Comparison of ENCODE assay signal across 18 cellular contexts in genomic region chr2:234670052-234670451, GRCh38.
DNase-seq lines count a peak whose midpoint lies in the region; FAIRE-seq and TF ChIP-seq lines count a peak whose summit lies in the region.
"Had no signal": no experiment of that assay in that cellular context is flagged by ENCODE, and none has a peak within 500 bp of the region (broad histone marks: within the 10 kb centered on the region; RNA-seq: fewer than 3 reads in every experiment).

No MANE protein-coding gene starts in this region.

- H3K36me3 Mint-ChIP-seq in H9 (ENCODE audit: insufficient read depth in 1 of 3, low read depth in 3 of 3) = peaks cover under 1 to 27% (median 2%) of the 10 kb centered on the region in 3 experiments; a peak in 6 of 7 replicates

- H3K9me3 ChIP-seq in H9 (ENCODE audit: control insufficient read depth, low read depth, low read length) = no peaks in the 10 kb centered on the region
- H3K9me3 ChIP-seq: adrenal gland, testis had no signal

- H2AFZ ChIP-seq in H9 (ENCODE audit: low read length) = no peak overlapping the region

- H4K91ac ChIP-seq in H9 (ENCODE audit: insufficient read length, low read depth, low read length) = no peak overlapping the region

- H2BK12ac ChIP-seq in H9 (ENCODE audit: insufficient read length, low read depth, low read length) = no peak overlapping the region

- peak overlapping the region in 1 of 3 experiments; percentile 14; a peak in 2 of 7 replicates for H3K27ac Mint-ChIP-seq in H9
- H3K27ac Mint-ChIP-seq: activated T-cell treated with anti-CD3 and anti-CD28 coated beads, Interleukin-2, amount 50 U/mL, for 24 hours had no signal

- no peaks in the 10 kb centered on the region for H3K79me2 ChIP-seq in H9 (ENCODE audit: insufficient read depth, low read length)

- H3K56ac ChIP-seq in H9 (ENCODE audit: insufficient read length, low read depth, low read length) = no peak overlapping the region

- no peak overlapping the region for H3T11ph ChIP-seq in H9 (ENCODE audit: low read length)

- WGBS in H9 (ENCODE audit: extremely low coverage, insufficient read length, low lambda C conversion rate) = no CpG with 5 or more reads among the region's 3 CpGs

- peaks cover 26 to 27% of the 10 kb centered on the region in 2 experiments for H3K4me1 Mint-ChIP-seq in H9

- H3K23me2 ChIP-seq in H9 (ENCODE audit: insufficient read length, low read depth, low read length, poor library complexity, severe bottlenecking) = no peaks in the 10 kb centered on the region

- H4K8ac ChIP-seq in H9 (replicated peaks; ENCODE audit: insufficient read length, low read depth, low read length) = no peak overlapping the region

- no peak overlapping the region for H3K4me2 ChIP-seq in H9 (ENCODE audit: insufficient read depth, insufficient read length, low read length)
- H3K4me2 ChIP-seq: BLaER1 had no signal

- no peak overlapping the region for H2BK15ac ChIP-seq in H9 (ENCODE audit: low read depth, low read length)

- no peak overlapping the region for H3K4me3 ChIP-seq in cardiac fibroblast (replicated peaks in 1 of 2; ENCODE audit: low read depth in 2 of 2, low read length in 2 of 2)
- H3K4me3 ChIP-seq: adrenal gland, BLaER1, GM12878, testis had no signal

- H3K79me1 ChIP-seq in H9 (ENCODE audit: insufficient read depth, low read depth, low read length, poor library complexity, severe bottlenecking) = no peaks in the 10 kb centered on the region

- POLR2A ChIA-PET in GM10248 (lab: Yijun Ruan, JAX) = no interaction called here

- peak; percentile 18 for DNase-seq in AG08396 (ENCODE audit: low spot score)
- peak; percentile 58 for DNase-seq in HTR-8/SVneo (ENCODE audit: insufficient read length, low spot score)
- DNase-seq in cardiac fibroblast (ENCODE audit: low read depth in 2 of 2) = peak; percentile 72 to 94
- DNase-seq in iris pigment epithelial cell (ENCODE audit: low read depth) = peak; percentile 95
- DNase-seq in H9 = no peak
- DNase-seq in activated CD4-positive, alpha-beta T cell treated with anti-CD3 and anti-CD28 coated beads, Interleukin-2, amount 50 U/mL, for 48 hours = no peak
- DNase-seq in activated CD8-positive, alpha-beta memory T cell treated with anti-CD3 and anti-CD28 coated beads for 24 hours = no peak
- no peak for DNase-seq in GM10248 (ENCODE audit: extremely low spot score)
- DNase-seq: activated T-cell treated with anti-CD3 and anti-CD28 coated beads, Interleukin-2, amount 50 U/mL, for 24 hours; adrenal gland; DMS79; left colon; NCI-H1105 treated with DMSO at 0.1 percent for 48 hours; NCI-H446; OCI-M1 had no signal

- CTCF ChIA-PET in GM10248 (lab: Yijun Ruan, JAX) = no interaction called here

- no peaks in the 10 kb centered on the region; the same call in 1 of the 2 replicates for H3K4me1 ChIP-seq in H9 (ENCODE audit: insufficient read depth, low read length)
- H3K4me1 ChIP-seq: BLaER1 had no signal

- peaks cover 6% of the 10 kb centered on the region; the same call in 1 of the 2 replicates for H3K27me3 Mint-ChIP-seq in H9 (ENCODE audit: low read depth)

- TF ChIP-seq CTCF in cardiac fibroblast (IDR thresholded peaks at IDR 0.05; ENCODE audit: low read depth, low read length) (no peak), H9 (conservative IDR thresholded peaks at IDR 0.05) (no peak), GM10248 (IDR thresholded peaks at IDR 0.05; ENCODE audit: control extremely low read depth, extremely low read depth, low read depth, missing control alignments) (no peak)

- H3K4ac ChIP-seq in H9 (ENCODE audit: low read depth, low read length) = no peak overlapping the region

- peak; percentile 16 for FAIRE-seq in HTR-8/SVneo (lab: Jason Lieb, UNC)
- FAIRE-seq: GM12878 had no signal

- H3K9me3 Mint-ChIP-seq in H9 = peaks cover 8 to 13% of the 10 kb centered on the region in 2 experiments
- H3K9me3 Mint-ChIP-seq: activated T-cell treated with anti-CD3 and anti-CD28 coated beads, Interleukin-2, amount 50 U/mL, for 24 hours had no signal

- no peak overlapping the region for H2AK5ac ChIP-seq in H9 (ENCODE audit: insufficient read length, low read length)

- no peaks in the 10 kb centered on the region for H4K20me1 ChIP-seq in H9 (ENCODE audit: control insufficient read depth, insufficient read depth, insufficient read length)
- H4K20me1 ChIP-seq: BLaER1 had no signal

- H3K18ac ChIP-seq in H9 (ENCODE audit: insufficient read length, low read depth, low read length) = no peak overlapping the region

- no peak overlapping the region for H2BK20ac ChIP-seq in H9 (ENCODE audit: low read depth, low read length, poor library complexity, severe bottlenecking)

- H3K27ac ChIP-seq in H9 (ENCODE audit: insufficient read length, low read depth, low read length) = no peak overlapping the region
- H3K27ac ChIP-seq: adrenal gland, BLaER1, testis had no signal

- no peak overlapping the region for H3K4me3 Mint-ChIP-seq in H9
- H3K4me3 Mint-ChIP-seq: activated T-cell treated with anti-CD3 and anti-CD28 coated beads, Interleukin-2, amount 50 U/mL, for 24 hours had no signal

- no peak overlapping the region for H3K9ac ChIP-seq in H9 (ENCODE audit: extremely low read depth, insufficient read length, low read length)
- H3K9ac ChIP-seq: BLaER1 had no signal

- no peak overlapping the region for H2BK120ac ChIP-seq in H9 (ENCODE audit: low read depth, low read length, poor library complexity, severe bottlenecking)

- no peaks in the 10 kb centered on the region for H3K27me3 ChIP-seq in H9 (ENCODE audit: insufficient read depth, low read length)
- H3K27me3 ChIP-seq: adrenal gland, BLaER1, testis had no signal

- no peak overlapping the region for H3K14ac ChIP-seq in H9 (ENCODE audit: insufficient read depth, low read length)

- no peak overlapping the region for H3K23ac ChIP-seq in H9 (ENCODE audit: insufficient read length, low read depth, low read length)

- no peak overlapping the region for H4K5ac ChIP-seq in H9 (ENCODE audit: insufficient read length, low read depth, low read length)

- no peak overlapping the region for H2BK5ac ChIP-seq in H9 (ENCODE audit: insufficient read length, low read length)

Comparison
In these comparisons a context has a peak if more than half of its experiments do, and no peak if none do; other contexts are left out.
1. DNase-seq: peak in AG08396 (single experiment), HTR-8/SVneo (single experiment), cardiac fibroblast (2 of 2) and iris pigment epithelial cell (single experiment); none in H9 (single experiment), activated CD4-positive, alpha-beta T cell treated with anti-CD3 and anti-CD28 coated beads, Interleukin-2, amount 50 U/mL, for 48 hours (0 of 2), activated CD8-positive, alpha-beta memory T cell treated with anti-CD3 and anti-CD28 coated beads for 24 hours (single experiment) and GM10248 (single experiment).